ENCODE assay signal across 8 cellular contexts in the genomic region with DNA sequence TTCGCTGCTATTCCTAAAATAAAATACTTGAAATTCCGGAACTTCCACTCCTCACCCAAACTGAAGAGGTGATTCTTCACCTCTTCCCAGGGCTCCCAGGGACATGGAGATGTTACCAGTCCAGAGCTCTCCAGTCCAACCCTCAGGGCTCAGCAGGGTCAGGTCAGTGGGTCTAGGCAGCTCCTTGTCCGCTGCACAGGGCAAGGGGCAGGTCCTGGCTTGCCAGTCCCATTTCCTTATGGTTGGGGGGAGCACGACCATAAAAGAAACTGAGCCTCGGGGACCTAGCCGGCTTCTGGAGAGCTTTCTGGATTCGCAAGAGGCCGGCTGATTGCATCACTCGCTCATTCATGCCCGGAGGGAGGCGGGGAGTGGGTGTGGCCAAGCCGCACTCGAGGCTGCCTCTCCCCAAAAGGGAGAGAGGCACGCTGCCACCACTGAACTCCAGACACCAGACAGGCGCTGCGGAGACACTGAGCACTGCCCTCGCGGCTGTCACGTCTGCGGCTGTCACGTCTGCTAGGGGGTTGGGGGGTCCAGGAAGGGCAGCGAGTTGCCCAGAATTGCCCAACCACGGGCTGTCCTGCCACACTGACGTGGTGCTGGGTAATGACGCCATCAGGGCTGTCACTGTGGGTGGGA. TPM values are rescaled to one million over a fixed set of nuclear protein-coding genes. Genes with fewer than 3 reads are reported as not detected.
DNase-seq lines count a peak whose midpoint lies in the region; ATAC-seq lines count a peak whose summit lies in the region.

No MANE protein-coding gene starts in this region.

- ATAC-seq in HG03095 (IDR thresholded peaks at IDR 0.05; ENCODE audit: unreplicated experiment) = peak; percentile 60
- ATAC-seq in HG03135 (IDR thresholded peaks at IDR 0.05; ENCODE audit: unreplicated experiment) = no peak

- H2BK12ac ChIP-seq in mesenchymal stem cell (ENCODE audit: low read length in 2 of 2) = peak overlapping the region; percentile 60 to 93

- H4K91ac ChIP-seq in mesenchymal stem cell (ENCODE audit: low read length) = peak overlapping the region; percentile 92

- peak overlapping the region; percentile 39 for H2BK15ac ChIP-seq in mesenchymal stem cell (ENCODE audit: low read depth, poor library complexity, severe bottlenecking)

- H3K4me1 ChIP-seq in mesenchymal stem cell (ENCODE audit: control insufficient read depth, insufficient read depth, low read depth, low read length) = peaks cover 66% of the 10 kb centered on the region

- H3K23ac ChIP-seq in mesenchymal stem cell (ENCODE audit: low read length in 2 of 2) = peak overlapping the region in 1 of 2 experiments; percentile 23

- H2AFZ ChIP-seq in mesenchymal stem cell (ENCODE audit: low read depth, low read length) = no peak overlapping the region

- peaks cover 11 to 46% of the 10 kb centered on the region in 2 experiments for H3K36me3 ChIP-seq in mesenchymal stem cell (ENCODE audit: control insufficient read depth in 1 of 2, insufficient read depth in 2 of 2, low read depth in 1 of 2, low read length in 2 of 2)

- peak overlapping the region; percentile 96 for H4K8ac ChIP-seq in mesenchymal stem cell (ENCODE audit: low read length)

- H3K79me1 ChIP-seq in mesenchymal stem cell (replicated peaks; ENCODE audit: low read length, poor library complexity, severe bottlenecking) = peaks cover 14% of the 10 kb centered on the region

- no peaks in the 10 kb centered on the region for H3K9me3 ChIP-seq in mesenchymal stem cell (ENCODE audit: control insufficient read depth, low read length)

- peak overlapping the region; percentile 15 to 40 for H3K4ac ChIP-seq in mesenchymal stem cell (ENCODE audit: low read depth in 1 of 2, low read length in 2 of 2)

- H3K27ac ChIP-seq in mesenchymal stem cell (ENCODE audit: low read length, poor library complexity, severe bottlenecking) = peak overlapping the region; percentile 36

- WGBS in mesenchymal stem cell = 7% methylated on average over 22 of the region's 25 CpGs

- peaks cover 0 to 6% of the 10 kb centered on the region in 2 experiments for H3K27me3 ChIP-seq in mesenchymal stem cell (ENCODE audit: control insufficient read depth in 1 of 2, insufficient read depth in 1 of 2, low read length in 2 of 2)

- H3K18ac ChIP-seq in mesenchymal stem cell (ENCODE audit: low read depth in 1 of 2, low read length in 2 of 2) = peak overlapping the region; percentile 95 to 98

- peak overlapping the region in 1 of 2 experiments; percentile 68 for H3K14ac ChIP-seq in mesenchymal stem cell (ENCODE audit: low read length in 2 of 2)

- peak overlapping the region; percentile 42 for H2AK5ac ChIP-seq in mesenchymal stem cell (ENCODE audit: low read length, severe bottlenecking)

- peak overlapping the region; percentile 63 for H2BK5ac ChIP-seq in mesenchymal stem cell (ENCODE audit: low read depth, low read length, poor library complexity, severe bottlenecking)

- peak overlapping the region; percentile 40 for H2BK120ac ChIP-seq in mesenchymal stem cell (ENCODE audit: low read depth, low read length)

- peak overlapping the region in 1 of 2 experiments; percentile 80 for H3K4me3 ChIP-seq in mesenchymal stem cell (ENCODE audit: insufficient read depth in 1 of 2, low read depth in 1 of 2, low read length in 2 of 2)

- H3K4me2 ChIP-seq in mesenchymal stem cell (ENCODE audit: low read length, poor library complexity, severe bottlenecking) = peak overlapping the region; percentile 72

- peak overlapping the region; percentile 87 for H3K9ac ChIP-seq in mesenchymal stem cell (ENCODE audit: low read length)

- DNase-seq in GM04503 (ENCODE audit: low read depth) (peak; percentile 52), NOMO-1 (lab: John Stamatoyannopoulos, UW; ENCODE audit: unreplicated experiment in 2 of 2) (peak; percentile 89 to 90), mesenchymal stem cell (peak; percentile 94)
- peak; percentile 66 to 80 (median 74) for DNase-seq in activated CD8-positive, alpha-beta memory T cell treated with anti-CD3 and anti-CD28 coated beads for 48 hours (ENCODE audit: low read depth in 2 of 3, low spot score in 2 of 3)
- peak; percentile 54 for DNase-seq in effector CD8-positive, alpha-beta T cell (lab: John Stamatoyannopoulos, UW)
- DNase-seq in stimulated activated CD8-positive, alpha-beta memory T cell treated with anti-CD3 and anti-CD28 coated beads, Interleukin-15, amount 100 ng/mL, for 1 hour (ENCODE audit: low read depth) = peak; percentile 64

RNA-seq across cellular contexts. Expression of a gene that starts 15.8 kb away (rescaled TPM):
- polyA plus RNA-seq in mesenchymal stem cell (2013, experiment 1 of 2) = 56.3 TPM
- polyA plus RNA-seq in mesenchymal stem cell (2013, experiment 2 of 2) = 54.9 TPM
